ENCODE assay signal across 8 cellular contexts in the genomic region with DNA sequence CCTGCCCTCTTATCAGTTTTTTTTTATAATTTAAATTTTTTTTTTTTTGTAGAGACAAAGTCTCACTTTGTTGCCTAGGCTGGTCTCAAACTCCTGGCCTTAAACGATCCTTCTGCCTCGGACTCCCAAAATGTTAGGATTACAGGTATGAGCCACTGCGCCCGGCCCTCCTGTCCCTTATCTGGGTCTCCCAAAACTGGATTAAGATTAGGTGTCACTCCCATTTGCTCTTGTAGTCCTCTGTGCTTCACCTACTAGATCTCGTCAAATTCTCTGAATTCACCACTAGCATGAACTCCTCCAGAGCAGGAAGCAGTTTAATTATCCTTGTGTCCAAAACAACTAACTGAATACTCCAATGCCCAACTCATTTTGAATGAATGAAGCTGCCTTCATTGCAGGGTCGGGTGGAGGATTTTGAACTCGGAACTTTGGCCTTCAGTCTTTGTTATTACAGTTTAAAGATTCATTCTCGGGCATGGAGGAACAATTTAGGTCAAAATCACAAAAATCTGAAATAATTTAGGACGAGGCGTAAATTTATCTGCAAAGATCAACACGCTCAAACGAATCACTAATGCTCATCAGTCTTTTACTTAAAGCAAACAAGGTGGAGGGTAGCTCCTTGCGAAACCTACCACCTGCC. TPM values are rescaled to one million over a fixed set of nuclear protein-coding genes. Genes with fewer than 3 reads are reported as not detected.
DNase-seq lines count a peak whose midpoint lies in the region; ATAC-seq lines count a peak whose summit lies in the region.

No MANE protein-coding gene starts in this region.

- 44% methylated on average over 13 of the region's 13 CpGs for WGBS in thymus

- no peaks in the 10 kb centered on the region for H3K27me3 ChIP-seq in thymus (ENCODE audit: control insufficient read depth, insufficient read depth)

- H3K36me3 Mint-ChIP-seq in activated T-cell treated with anti-CD3 and anti-CD28 coated beads, Interleukin-2, amount 50 U/mL, for 4 hours (ENCODE audit: insufficient read depth) = peaks cover 26% of the 10 kb centered on the region
- H3K36me3 Mint-ChIP-seq in activated naive CD8-positive, alpha-beta T cell treated with anti-CD3 and anti-CD28 coated beads, Interleukin-2, amount 10 ng/mL, durations not matched to agents 7 days and 5 days = peaks cover 25% of the 10 kb centered on the region

- POLR2A ChIA-PET in activated naive CD8-positive, alpha-beta T cell treated with anti-CD3 and anti-CD28 coated beads, Interleukin-2, amount 10 ng/mL, durations not matched to agents 7 days and 5 days (lab: Charles Lee) = interaction anchor here (0.6 to 4.2 kb wide), 19 partner anchors 9 to 543 kb away, joined by 3 to 65 read pairs (median 6); a partner anchor contains a TSS

- peaks cover 15% of the 10 kb centered on the region for H3K4me1 ChIP-seq in thymus (ENCODE audit: control insufficient read depth, insufficient read depth, low read length)

- H3K27ac ChIP-seq in thymus (ENCODE audit: low read depth) = peak overlapping the region; percentile 100

- peak overlapping the region; percentile 85 for H3K27ac Mint-ChIP-seq in activated naive CD8-positive, alpha-beta T cell treated with anti-CD3 and anti-CD28 coated beads, Interleukin-2, amount 10 ng/mL, durations not matched to agents 7 days and 5 days

- peak overlapping the region; percentile 100 for H3K4me3 ChIP-seq in thymus (ENCODE audit: low read length)

- H3K9me3 Mint-ChIP-seq in activated T-cell treated with anti-CD3 and anti-CD28 coated beads, Interleukin-2, amount 50 U/mL, for 4 hours = no peaks in the 10 kb centered on the region
- H3K9me3 Mint-ChIP-seq in activated naive CD8-positive, alpha-beta T cell treated with anti-CD3 and anti-CD28 coated beads, Interleukin-2, amount 10 ng/mL, durations not matched to agents 7 days and 5 days = no peaks in the 10 kb centered on the region

- no peaks in the 10 kb centered on the region for H3K9me3 ChIP-seq in thymus (ENCODE audit: control insufficient read depth)

- no peaks in the 10 kb centered on the region for H3K27me3 Mint-ChIP-seq in activated T-cell treated with anti-CD3 and anti-CD28 coated beads, Interleukin-2, amount 50 U/mL, for 4 hours (ENCODE audit: low read depth)
- no peaks in the 10 kb centered on the region for H3K27me3 Mint-ChIP-seq in activated naive CD8-positive, alpha-beta T cell treated with anti-CD3 and anti-CD28 coated beads, Interleukin-2, amount 10 ng/mL, durations not matched to agents 7 days and 5 days

- no peak for ATAC-seq in activated T-cell treated with anti-CD3 and anti-CD28 coated beads, Interleukin-2, amount 50 U/mL, for 4 hours
- no peak for ATAC-seq in activated naive CD8-positive, alpha-beta T cell treated with anti-CD3 and anti-CD28 coated beads, Interleukin-2, amount 10 ng/mL, durations not matched to agents 7 days and 5 days (ENCODE audit: low read depth)
- no peak for ATAC-seq in HG02981 (IDR thresholded peaks at IDR 0.05; ENCODE audit: unreplicated experiment)

- DNase-seq in activated T-cell treated with anti-CD3 and anti-CD28 coated beads, Interleukin-2, amount 50 U/mL, for 4 hours = no peak
- DNase-seq in activated T-cell treated with anti-CD3 and anti-CD28 coated beads, Interleukin-2, amount 50 U/mL, for 48 hours = no peak
- DNase-seq in activated naive CD8-positive, alpha-beta T cell treated with anti-CD3 and anti-CD28 coated beads, Interleukin-2, amount 10 ng/mL, durations not matched to agents 7 days and 5 days = no peak
- peak; percentile 42 for DNase-seq in left kidney (ENCODE audit: low read depth, low spot score)
- no peak for DNase-seq in NCI-H526 treated with DMSO at 0.1 percent for 48 hours (lab: John Stamatoyannopoulos, UW)
- no peak for DNase-seq in kidney glomerular epithelial cell (lab: John Stamatoyannopoulos, UW)

- peaks cover 38% of the 10 kb centered on the region for H3K4me1 Mint-ChIP-seq in activated T-cell treated with anti-CD3 and anti-CD28 coated beads, Interleukin-2, amount 50 U/mL, for 4 hours (ENCODE audit: low read depth)
- peaks cover 35% of the 10 kb centered on the region for H3K4me1 Mint-ChIP-seq in activated naive CD8-positive, alpha-beta T cell treated with anti-CD3 and anti-CD28 coated beads, Interleukin-2, amount 10 ng/mL, durations not matched to agents 7 days and 5 days

- H3K4me3 Mint-ChIP-seq in activated T-cell treated with anti-CD3 and anti-CD28 coated beads, Interleukin-2, amount 50 U/mL, for 4 hours = peak overlapping the region; percentile 85
- peak overlapping the region; percentile 88 for H3K4me3 Mint-ChIP-seq in activated naive CD8-positive, alpha-beta T cell treated with anti-CD3 and anti-CD28 coated beads, Interleukin-2, amount 10 ng/mL, durations not matched to agents 7 days and 5 days

- H3K36me3 ChIP-seq in thymus (ENCODE audit: control insufficient read depth, insufficient read depth) = peaks cover 16% of the 10 kb centered on the region

RNA-seq across cellular contexts. Expression of a gene that starts 0.8 kb away (rescaled TPM):
- 100 to 1,000 TPM; 315 to 351 (median 325) TPM for total RNA-seq in activated T-cell treated with anti-CD3 and anti-CD28 coated beads, Interleukin-2, amount 50 U/mL, for 4 hours
- 100 to 1,000 TPM; 296 to 304 TPM for total RNA-seq in activated naive CD8-positive, alpha-beta T cell treated with anti-CD3 and anti-CD28 coated beads, Interleukin-2, amount 10 ng/mL, durations not matched to agents 7 days and 5 days
- polyA plus RNA-seq in thymus = 83.6 TPM

RNA-seq across cellular contexts. Expression of a gene that starts 24.2 kb away (rescaled TPM):
- total RNA-seq in activated T-cell treated with anti-CD3 and anti-CD28 coated beads, Interleukin-2, amount 50 U/mL, for 4 hours = 100 to 1,000 TPM; 459 to 515 (median 499) TPM
- total RNA-seq in activated naive CD8-positive, alpha-beta T cell treated with anti-CD3 and anti-CD28 coated beads, Interleukin-2, amount 10 ng/mL, durations not matched to agents 7 days and 5 days = 100 to 1,000 TPM; 117 to 119 TPM
- polyA plus RNA-seq in thymus = 208 TPM

RNA-seq across cellular contexts. Expression of a gene that starts 41.6 kb away (rescaled TPM):
- 10 to 100 TPM; 35.5 to 41.4 (median 41.0) TPM for total RNA-seq in activated T-cell treated with anti-CD3 and anti-CD28 coated beads, Interleukin-2, amount 50 U/mL, for 4 hours
- 10 to 100 TPM; 78.9 to 81.0 TPM for total RNA-seq in activated naive CD8-positive, alpha-beta T cell treated with anti-CD3 and anti-CD28 coated beads, Interleukin-2, amount 10 ng/mL, durations not matched to agents 7 days and 5 days
- polyA plus RNA-seq in thymus = 70.9 TPM

RNA-seq across cellular contexts. Expression of a gene that starts 56.3 kb away (rescaled TPM):
- total RNA-seq in activated T-cell treated with anti-CD3 and anti-CD28 coated beads, Interleukin-2, amount 50 U/mL, for 4 hours = 1 to 10 TPM; 1.0 to 1.4 (median 1.4) TPM
- 1 to 10 TPM; 2.5 to 4.6 TPM for total RNA-seq in activated naive CD8-positive, alpha-beta T cell treated with anti-CD3 and anti-CD28 coated beads, Interleukin-2, amount 10 ng/mL, durations not matched to agents 7 days and 5 days
- 1.2 TPM for polyA plus RNA-seq in thymus
